9 cellular contexts compared by ENCODE assay signal in genomic region chr19:51368366-51369282, GRCh38. TPM values are rescaled to one million over a fixed set of nuclear protein-coding genes. Genes with fewer than 3 reads are reported as not detected.
DNase-seq lines count a peak whose midpoint lies in the region; ATAC-seq and TF ChIP-seq lines count a peak whose summit lies in the region.
"Had no signal": no experiment of that assay in that cellular context is flagged by ENCODE, and none has a peak within 500 bp of the region (broad histone marks: within the 10 kb centered on the region; RNA-seq: fewer than 3 reads in every experiment).

CLDND2 (minus strand) TSS chr19:51369003; CDS start chr19:51368577, 426 bp downstream.

- H3K4me1 Mint-ChIP-seq in naive thymus-derived CD4-positive, alpha-beta T cell, result peaks cover 53 to 82% (median 58%) of the 10 kb centered on the region in 7 donors

- H3K27ac ChIP-seq in RWPE2 (ENCODE audit: poor library complexity, severe bottlenecking) (peak within 1 kb of the TSS; percentile 76), dorsolateral prefrontal cortex (peak within 1 kb of the TSS; percentile 59 to 99 (median 94))
- peak within 1 kb of the TSS; percentile 81 for H3K27ac ChIP-seq in naive thymus-derived CD4-positive, alpha-beta T cell (ENCODE audit: low read depth, low read length)

- intact Hi-C loops in dorsolateral prefrontal cortex (cut with DNase I), result no loop called here
- intact Hi-C loops in naive thymus-derived CD4-positive, alpha-beta T cell (cut with micrococcal nuclease), result loop anchor here (5.0 to 10.0 kb wide), 3 partner anchors 984 to 1551 kb away; partner anchors contain the start of genes MED25 (in 1 of the 2) and POLD1 (in 1 of the 2)

- DNase-seq in GM03348 (ENCODE audit: low spot score) (peak; percentile 39), RWPE2 (ENCODE audit: low spot score) (no peak), dorsolateral prefrontal cortex (peak in 3 of 10 donors; percentile 45 to 70 (median 55)), inferior parietal cortex (ENCODE audit: extremely low spot score) (no peak)
- DNase-seq in naive thymus-derived CD4-positive, alpha-beta T cell, result peak in 2 of 9 donors; percentile 7 to 18

- H3K36me3 ChIP-seq in RWPE2 (ENCODE audit: low read depth), result no peaks in the 10 kb centered on the region
- no peaks in the 10 kb centered on the region for H3K36me3 ChIP-seq in naive thymus-derived CD4-positive, alpha-beta T cell (ENCODE audit: control insufficient read depth in 2 of 3, insufficient read depth in 3 of 3, low read length in 3 of 3)

- CTCF ChIA-PET in naive thymus-derived CD4-positive, alpha-beta T cell (lab: Charles Lee), result no interaction called here

- no peaks in the 10 kb centered on the region for H3K27me3 Mint-ChIP-seq in naive thymus-derived CD4-positive, alpha-beta T cell

- H3K36me3 Mint-ChIP-seq in naive thymus-derived CD4-positive, alpha-beta T cell, result peaks cover 0 to 8% (median 0%) of the 10 kb centered on the region in 5 donors

- TF ChIP-seq CTCF in RWPE2 (IDR thresholded peaks at IDR 0.05; ENCODE audit: poor library complexity, severe bottlenecking), result no peak
- TF ChIP-seq CTCF in dorsolateral prefrontal cortex (IDR thresholded peaks at IDR 0.05 in 54 of 56, conservative IDR thresholded peaks at IDR 0.05 in 2 of 56; ENCODE audit: low read depth in 1 of 56, partially characterized antibody in 56 of 56), result no peak

- peak within 1 kb of the TSS in 8 of 9 donors; percentile 88 to 98 (median 95) for H3K27ac Mint-ChIP-seq in naive thymus-derived CD4-positive, alpha-beta T cell

- no peaks in the 10 kb centered on the region for H3K9me3 ChIP-seq in RWPE2 (ENCODE audit: severe bottlenecking)
- no peaks in the 10 kb centered on the region for H3K9me3 ChIP-seq in naive thymus-derived CD4-positive, alpha-beta T cell (ENCODE audit: control insufficient read depth in 2 of 3, low read length in 3 of 3)

- POLR2A ChIA-PET in naive thymus-derived CD4-positive, alpha-beta T cell (lab: Charles Lee), result interaction anchor here (0.8 kb wide), 1 partner anchor 25 kb away, joined by 3 read pairs; no protein-coding TSS in a partner anchor

- H3K4me1 ChIP-seq in RWPE2 (ENCODE audit: insufficient read depth, poor library complexity, severe bottlenecking), result peaks cover 17% of the 10 kb centered on the region
- H3K4me1 ChIP-seq in naive thymus-derived CD4-positive, alpha-beta T cell (ENCODE audit: control insufficient read depth in 2 of 2, insufficient read depth in 2 of 2, low read length in 2 of 2), result peaks cover 23 to 28% of the 10 kb centered on the region in 2 donors

- H3K9me3 Mint-ChIP-seq in naive thymus-derived CD4-positive, alpha-beta T cell, result no peaks in the 10 kb centered on the region

- peak within 1 kb of the TSS; percentile 92 to 100 (median 98) for H3K4me3 Mint-ChIP-seq in naive thymus-derived CD4-positive, alpha-beta T cell

- H3K27me3 ChIP-seq in RWPE2 (ENCODE audit: insufficient read depth, poor library complexity, severe bottlenecking) (no peaks in the 10 kb centered on the region), dorsolateral prefrontal cortex (no peaks in the 10 kb centered on the region)
- H3K27me3 ChIP-seq in naive thymus-derived CD4-positive, alpha-beta T cell (ENCODE audit: control insufficient read depth in 2 of 2, insufficient read depth in 2 of 2, low read length in 2 of 2), result no peaks in the 10 kb centered on the region

- no peak for ATAC-seq in RWPE2 (ENCODE audit: low read depth)
- no peak for ATAC-seq in naive thymus-derived CD4-positive, alpha-beta T cell
- ATAC-seq in GM19455 (IDR thresholded peaks at IDR 0.05; ENCODE audit: unreplicated experiment), result no peak
- ATAC-seq in HG03378 (IDR thresholded peaks at IDR 0.05; ENCODE audit: unreplicated experiment), result no peak
- ATAC-seq in HG02642 (IDR thresholded peaks at IDR 0.05; ENCODE audit: poor library complexity, unreplicated experiment), result no peak

- H3K4me3 ChIP-seq in RWPE2 (ENCODE audit: severe bottlenecking) (peak within 1 kb of the TSS; percentile 52), dorsolateral prefrontal cortex (peak within 1 kb of the TSS; percentile 66 to 99 (median 86))
- H3K4me3 ChIP-seq in naive thymus-derived CD4-positive, alpha-beta T cell (ENCODE audit: low read length), result peak within 1 kb of the TSS; percentile 96

RNA-seq across cellular contexts. Expression of gene CLDND2, which starts in this region (rescaled TPM):
- total RNA-seq in dorsolateral prefrontal cortex, result 1 to 10 TPM in 102 of 120 experiments, under 1 TPM in 1, not detected in 17; 0.97 to 9.2 (median 2.6) TPM
- total RNA-seq in naive thymus-derived CD4-positive, alpha-beta T cell, result 10 to 100 TPM in 1 of 5 experiments, 1 to 10 TPM in 1, under 1 TPM in 1, not detected in 2; 0.32 to 13.3 (median 4.4) TPM
- not detected for polyA plus RNA-seq in naive thymus-derived CD4-positive, alpha-beta T cell
- total RNA-seq: SK-MEL-5 had no signal

Comparison
In these comparisons a context has a peak if more than half of its experiments do, and no peak if none do; other contexts are left out.
1. intact Hi-C loops: an anchor here in naive thymus-derived CD4-positive, alpha-beta T cell (5.0 to 10.0 kb wide); none called in dorsolateral prefrontal cortex.